Comparison of ENCODE assay signal across 9 cellular contexts in genomic region chr18:79458131-79458838, GRCh38.
DNase-seq lines count a peak whose midpoint lies in the region; ATAC-seq, FAIRE-seq and TF ChIP-seq lines count a peak whose summit lies in the region.
"Had no signal": no experiment of that assay in that cellular context is flagged by ENCODE, and none has a peak within 500 bp of the region (broad histone marks: within the 10 kb centered on the region; RNA-seq: fewer than 3 reads in every experiment).

No MANE protein-coding gene starts in this region.

- H3K9me3 ChIP-seq in Caco-2 (no peaks in the 10 kb centered on the region), T-helper 17 cell (ENCODE audit: control insufficient read depth, low read length, poor library complexity, severe bottlenecking) (no peaks in the 10 kb centered on the region)

- TF ChIP-seq POLR2A in GM12891 (IDR thresholded peaks at IDR 0.05; ENCODE audit: low read depth, low read length), result no peak

- no peak overlapping the region for H3K4me3 Mint-ChIP-seq in Caco-2 (ENCODE audit: unreplicated experiment)
- H3K4me3 Mint-ChIP-seq in T-helper 17 cell, result no peak overlapping the region
- H3K4me3 Mint-ChIP-seq: activated T-helper 1 cell treated with anti-CD3 and anti-CD28 coated beads, Interleukin-12 subunit alpha, Interleukin-12 subunit beta, Interleukin-2, Interleukin-4 antibody, amounts not matched to agents 30 ng/mL and 10 ng/mL and 1 ng/mL, durations not matched to agents 14 hours and 24 hours and 36 hours had no signal

- H3K36me3 Mint-ChIP-seq in Caco-2 (ENCODE audit: insufficient read depth, unreplicated experiment) (no peaks in the 10 kb centered on the region), T-helper 17 cell (ENCODE audit: low read depth) (no peaks in the 10 kb centered on the region)

- POLR2A ChIA-PET in Caco-2 (lab: Charles Lee), result no interaction called here

- no peak for TF ChIP-seq CTCF in Caco-2 (IDR thresholded peaks at IDR 0.05; ENCODE audit: insufficient read depth in 1 of 2, low read depth in 1 of 2, low read length in 1 of 2, severe bottlenecking in 1 of 2, unreplicated experiment in 1 of 2)

- DNase-seq in Caco-2, result peak; percentile 44 to 71
- no peak for DNase-seq in T-helper 17 cell
- peak; percentile 82 for DNase-seq in cardiac septum (ENCODE audit: low spot score)
- peak; percentile 87 for DNase-seq in pulmonary artery endothelial cell (ENCODE audit: low read depth, low spot score)
- DNase-seq in GM12891 (ENCODE audit: insufficient read length, low spot score), result no peak

- H3K27me3 Mint-ChIP-seq in Caco-2 (ENCODE audit: insufficient read depth, unreplicated experiment) (no peaks in the 10 kb centered on the region), T-helper 17 cell (no peaks in the 10 kb centered on the region)

- FAIRE-seq in GM12891 (lab: Jason Lieb, UNC), result no peak

- peaks cover 17% of the 10 kb centered on the region for H3K4me1 ChIP-seq in Caco-2

- no peak overlapping the region for H3K4me3 ChIP-seq in Caco-2 (ENCODE audit: low read depth, low read length)

- no peaks in the 10 kb centered on the region for H3K9me3 Mint-ChIP-seq in Caco-2 (ENCODE audit: unreplicated experiment)
- H3K9me3 Mint-ChIP-seq: activated T-helper 1 cell treated with anti-CD3 and anti-CD28 coated beads, Interleukin-12 subunit alpha, Interleukin-12 subunit beta, Interleukin-2, Interleukin-4 antibody, amounts not matched to agents 30 ng/mL and 10 ng/mL and 1 ng/mL, durations not matched to agents 14 hours and 24 hours and 36 hours had no signal

- intact Hi-C loops in Caco-2 (cut with micrococcal nuclease; ENCODE audit: unreplicated experiment) (no loop called here), cardiac septum (cut with DNase I) (loop anchor here (2.0 kb wide), 2 partner anchors 49 to 57 kb away; no protein-coding TSS in a partner anchor)

- CTCF ChIA-PET in Caco-2 (lab: Charles Lee), result no interaction called here

- no peaks in the 10 kb centered on the region for H3K27me3 ChIP-seq in Caco-2 (replicated peaks; ENCODE audit: control insufficient read depth, insufficient read depth, low read length)

- no peaks in the 10 kb centered on the region for H3K36me3 ChIP-seq in Caco-2 (ENCODE audit: control insufficient read depth, insufficient read depth, low read length)

- H3K4me1 Mint-ChIP-seq in Caco-2 (ENCODE audit: low read depth, unreplicated experiment) (no peaks in the 10 kb centered on the region), T-helper 17 cell (peaks cover 8% of the 10 kb centered on the region)

- H3K27ac Mint-ChIP-seq in Caco-2 (ENCODE audit: unreplicated experiment), result no peak overlapping the region
- H3K27ac Mint-ChIP-seq in T-helper 17 cell, result peak overlapping the region; percentile 51

- ATAC-seq in T-helper 17 cell (no peak), HG03196 (IDR thresholded peaks at IDR 0.05; ENCODE audit: unreplicated experiment) (no peak), GM21515 (IDR thresholded peaks at IDR 0.05; ENCODE audit: unreplicated experiment) (no peak), HG02798 (IDR thresholded peaks at IDR 0.05; ENCODE audit: poor library complexity, unreplicated experiment) (no peak)

- no TSS peak for BruUV-seq in Caco-2 (replicated peaks; lab: Mats Ljungman, UMichigan)

TF ChIP-seq in GM12891, 5 proteins besides CTCF, POLR2A, EP300 and RAD21:
- TF ChIP-seq POLR2AphosphoS5 (IDR thresholded peaks at IDR 0.05; ENCODE audit: low read depth, low read length) (no peak), POU2F2 (IDR thresholded peaks at IDR 0.05; ENCODE audit: low read depth, low read length) (no peak)
TF ChIP-seq in GM12891: peak in this region for 0.

Comparison
In these comparisons a context has a peak if more than half of its experiments do, and no peak if none do; other contexts are left out.
1. DNase-seq: peak in Caco-2 (2 of 2), cardiac septum (single experiment) and pulmonary artery endothelial cell (single experiment); none in T-helper 17 cell (0 of 3) and GM12891 (single experiment).